Comparison of ENCODE assay signal across 40 cellular contexts in the genomic region with DNA sequence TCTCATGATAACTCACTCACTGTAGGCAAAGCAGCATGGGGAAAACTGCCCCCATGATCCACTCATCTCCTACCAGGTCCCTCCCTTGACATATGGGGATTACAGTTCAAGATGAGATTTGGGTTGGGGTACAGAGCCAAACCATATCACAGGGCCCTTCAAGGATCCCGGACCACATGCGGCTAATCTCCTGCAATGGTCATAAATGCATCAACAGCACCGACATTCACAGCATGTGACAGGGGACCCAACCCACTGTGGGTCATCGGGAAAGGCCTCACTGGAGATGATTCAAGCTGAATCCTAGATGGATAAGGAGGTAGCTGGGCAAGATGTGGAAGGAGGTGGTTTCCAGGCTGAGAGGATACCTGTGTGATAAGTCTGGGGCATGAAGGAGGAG.
"Had no signal": no experiment of that assay in that cellular context is flagged by ENCODE, and none has a peak within 500 bp of the region (broad histone marks: within the 10 kb centered on the region; RNA-seq: fewer than 3 reads in every experiment).

No MANE protein-coding gene starts in this region.

- H3K27ac ChIP-seq: body of pancreas, brain microvascular endothelial cell, breast epithelium, cardiac muscle cell, VCaP had no signal

- H3K4me3 Mint-ChIP-seq: activated CD4-positive, alpha-beta memory T cell treated with anti-CD3 and anti-CD28 coated beads, Interleukin-2, amount 10 ng/mL, durations not matched to agents 7 days and 5 days; activated CD4-positive, alpha-beta T cell treated with anti-CD3 and anti-CD28 coated beads for 36 hours; activated CD4-positive, alpha-beta T cell treated with anti-CD3 and anti-CD28 coated beads, Interleukin-2, amount 10 ng/mL, durations not matched to agents 7 days and 5 days; activated CD8-positive, alpha-beta memory T cell treated with anti-CD3 and anti-CD28 coated beads, Interleukin-2, amount 10 ng/mL, durations not matched to agents 7 days and 5 days; activated CD8-positive, alpha-beta T cell treated with anti-CD3 and anti-CD28 coated beads, Interleukin-2, amount 10 ng/mL, durations not matched to agents 7 days and 5 days; activated naive CD4-positive, alpha-beta T cell treated with anti-CD3 and anti-CD28 coated beads, Interleukin-2, amount 10 ng/mL, durations not matched to agents 7 days and 5 days; activated naive CD4-positive, alpha-beta T cell treated with anti-CD3 and anti-CD28 coated beads, Interleukin-2, amount 50 U/mL, for 24 hours; activated naive CD8-positive, alpha-beta T cell; activated naive CD8-positive, alpha-beta T cell treated with anti-CD3 and anti-CD28 coated beads, Interleukin-2, amount 10 ng/mL, durations not matched to agents 7 days and 5 days; activated naive CD8-positive, alpha-beta T cell treated with anti-CD3 and anti-CD28 coated beads, Interleukin-2, amount 50 U/mL, for 24 hours; activated T-cell treated with anti-CD3 and anti-CD28 coated beads, Interleukin-2, amount 50 U/mL, for 24 hours; central memory CD8-positive, alpha-beta T cell; T-helper 1 cell treated with Interleukin-12 subunit alpha and Interleukin-12 subunit beta and Interleukin-4 antibody, amounts not matched to agents 30 μg/mL and 1 μg/mL, for 36 hours; T-helper 2 cell treated with Interferon-gamma antibody and Interleukin-4, amounts not matched to agents 5 μg/mL and 100 μg/mL, for 36 hours; WTC11 had no signal

- H3K27me3 ChIP-seq: body of pancreas, brain microvascular endothelial cell, breast epithelium, cardiac muscle cell had no signal

- H3K4me1 ChIP-seq: breast epithelium had no signal

- ATAC-seq: activated CD4-positive, alpha-beta T cell treated with anti-CD3 and anti-CD28 coated beads for 36 hours; activated CD4-positive, CD25-positive, alpha-beta regulatory T cell treated with anti-CD3 and anti-CD28 coated beads, Interleukin-2, amount 50 U/mL, for 24 hours; activated CD8-positive, alpha-beta memory T cell treated with anti-CD3 and anti-CD28 coated beads, Interleukin-2, amount 10 ng/mL, durations not matched to agents 7 days and 5 days; activated CD8-positive, alpha-beta T cell treated with anti-CD3 and anti-CD28 coated beads, Interleukin-2, amount 10 ng/mL, durations not matched to agents 7 days and 5 days; activated naive CD8-positive, alpha-beta T cell treated with anti-CD3 and anti-CD28 coated beads, Interleukin-2, amount 50 U/mL, for 24 hours; body of pancreas; WTC11 had no signal

- FAIRE-seq: astrocyte, TTC549 had no signal

- H3K4me1 Mint-ChIP-seq: activated CD4-positive, alpha-beta memory T cell treated with anti-CD3 and anti-CD28 coated beads, Interleukin-2, amount 10 ng/mL, durations not matched to agents 7 days and 5 days; activated CD4-positive, alpha-beta T cell treated with anti-CD3 and anti-CD28 coated beads for 36 hours; activated CD4-positive, alpha-beta T cell treated with anti-CD3 and anti-CD28 coated beads, Interleukin-2, amount 10 ng/mL, durations not matched to agents 7 days and 5 days; activated CD8-positive, alpha-beta memory T cell treated with anti-CD3 and anti-CD28 coated beads, Interleukin-2, amount 10 ng/mL, durations not matched to agents 7 days and 5 days; activated naive CD4-positive, alpha-beta T cell treated with anti-CD3 and anti-CD28 coated beads, Interleukin-2, amount 10 ng/mL, durations not matched to agents 7 days and 5 days; activated naive CD4-positive, alpha-beta T cell treated with anti-CD3 and anti-CD28 coated beads, Interleukin-2, amount 50 U/mL, for 24 hours; activated naive CD8-positive, alpha-beta T cell treated with anti-CD3 and anti-CD28 coated beads, Interleukin-2, amount 10 ng/mL, durations not matched to agents 7 days and 5 days; activated naive CD8-positive, alpha-beta T cell treated with anti-CD3 and anti-CD28 coated beads, Interleukin-2, amount 50 U/mL, for 24 hours; central memory CD8-positive, alpha-beta T cell had no signal

- H3K4me3 ChIP-seq: body of pancreas, breast epithelium, cardiac muscle cell had no signal

- H3K27ac Mint-ChIP-seq: activated CD4-positive, alpha-beta memory T cell treated with anti-CD3 and anti-CD28 coated beads, Interleukin-2, amount 10 ng/mL, durations not matched to agents 7 days and 5 days; activated CD4-positive, alpha-beta T cell treated with anti-CD3 and anti-CD28 coated beads for 36 hours; activated CD4-positive, alpha-beta T cell treated with anti-CD3 and anti-CD28 coated beads, Interleukin-2, amount 10 ng/mL, durations not matched to agents 7 days and 5 days; activated CD8-positive, alpha-beta memory T cell treated with anti-CD3 and anti-CD28 coated beads, Interleukin-2, amount 10 ng/mL, durations not matched to agents 7 days and 5 days; activated CD8-positive, alpha-beta T cell treated with anti-CD3 and anti-CD28 coated beads, Interleukin-2, amount 10 ng/mL, durations not matched to agents 7 days and 5 days; activated naive CD4-positive, alpha-beta T cell treated with anti-CD3 and anti-CD28 coated beads, Interleukin-2, amount 10 ng/mL, durations not matched to agents 7 days and 5 days; activated naive CD4-positive, alpha-beta T cell treated with anti-CD3 and anti-CD28 coated beads, Interleukin-2, amount 50 U/mL, for 24 hours; activated naive CD8-positive, alpha-beta T cell; activated naive CD8-positive, alpha-beta T cell treated with anti-CD3 and anti-CD28 coated beads, Interleukin-2, amount 10 ng/mL, durations not matched to agents 7 days and 5 days; activated naive CD8-positive, alpha-beta T cell treated with anti-CD3 and anti-CD28 coated beads, Interleukin-2, amount 50 U/mL, for 24 hours; activated T-cell treated with anti-CD3 and anti-CD28 coated beads, Interleukin-2, amount 50 U/mL, for 24 hours; activated T-helper 2 cell treated with anti-CD3 and anti-CD28 coated beads, Interferon-gamma antibody, Interleukin-2, Interleukin-4, amounts not matched to agents 10 μg/mL and 5 μg/mL and 100 μg/mL, durations not matched to agents 14 hours and 24 hours and 36 hours; T-helper 1 cell treated with Interleukin-12 subunit alpha and Interleukin-12 subunit beta and Interleukin-4 antibody, amounts not matched to agents 30 μg/mL and 1 μg/mL, for 36 hours; T-helper 2 cell treated with Interferon-gamma antibody and Interleukin-4, amounts not matched to agents 5 μg/mL and 100 μg/mL, for 36 hours; WTC11 had no signal

- H3K36me3 ChIP-seq: brain microvascular endothelial cell, breast epithelium, cardiac muscle cell had no signal

- H3K9me3 ChIP-seq: body of pancreas, breast epithelium had no signal

- H3K9me3 Mint-ChIP-seq: activated CD4-positive, alpha-beta memory T cell treated with anti-CD3 and anti-CD28 coated beads, Interleukin-2, amount 10 ng/mL, durations not matched to agents 7 days and 5 days; activated CD4-positive, alpha-beta T cell treated with anti-CD3 and anti-CD28 coated beads, Interleukin-2, amount 10 ng/mL, durations not matched to agents 7 days and 5 days; activated naive CD4-positive, alpha-beta T cell treated with anti-CD3 and anti-CD28 coated beads, Interleukin-2, amount 10 ng/mL, durations not matched to agents 7 days and 5 days; activated naive CD4-positive, alpha-beta T cell treated with anti-CD3 and anti-CD28 coated beads, Interleukin-2, amount 50 U/mL, for 24 hours; activated naive CD8-positive, alpha-beta T cell treated with anti-CD3 and anti-CD28 coated beads, Interleukin-2, amount 10 ng/mL, durations not matched to agents 7 days and 5 days; activated naive CD8-positive, alpha-beta T cell treated with anti-CD3 and anti-CD28 coated beads, Interleukin-2, amount 50 U/mL, for 24 hours; activated T-cell treated with anti-CD3 and anti-CD28 coated beads, Interleukin-2, amount 50 U/mL, for 24 hours; activated T-helper 2 cell treated with anti-CD3 and anti-CD28 coated beads, Interferon-gamma antibody, Interleukin-2, Interleukin-4, amounts not matched to agents 10 μg/mL and 5 μg/mL and 100 μg/mL, durations not matched to agents 14 hours and 24 hours and 36 hours; central memory CD8-positive, alpha-beta T cell; T-helper 1 cell treated with Interleukin-12 subunit alpha and Interleukin-12 subunit beta and Interleukin-4 antibody, amounts not matched to agents 30 μg/mL and 1 μg/mL, for 36 hours; T-helper 2 cell treated with Interferon-gamma antibody and Interleukin-4, amounts not matched to agents 5 μg/mL and 100 μg/mL, for 36 hours; WTC11 had no signal

- DNase-seq: activated CD4-positive, alpha-beta memory T cell treated with anti-CD3 and anti-CD28 coated beads, Interleukin-2, amount 10 ng/mL, durations not matched to agents 7 days and 5 days; activated CD4-positive, alpha-beta T cell treated with anti-CD3 and anti-CD28 coated beads for 1 hour; activated CD4-positive, alpha-beta T cell treated with anti-CD3 and anti-CD28 coated beads for 36 hours; activated CD4-positive, alpha-beta T cell treated with anti-CD3 and anti-CD28 coated beads for 48 hours; activated CD4-positive, alpha-beta T cell treated with anti-CD3 and anti-CD28 coated beads, Interleukin-2, amount 10 ng/mL, durations not matched to agents 7 days and 5 days; activated CD4-positive, alpha-beta T cell treated with anti-CD3 and anti-CD28 coated beads, Interleukin-2, amount 50 U/mL, for 48 hours; activated CD4-positive, CD25-positive, alpha-beta regulatory T cell; activated CD8-positive, alpha-beta memory T cell treated with anti-CD3 and anti-CD28 coated beads for 24 hours; activated CD8-positive, alpha-beta memory T cell treated with anti-CD3 and anti-CD28 coated beads, Interleukin-2, amount 10 ng/mL, durations not matched to agents 7 days and 5 days; activated CD8-positive, alpha-beta memory T cell treated with anti-CD3 and anti-CD28 coated beads, Interleukin-2, amount 50 U/mL, for 48 hours; activated CD8-positive, alpha-beta T cell treated with anti-CD3 and anti-CD28 coated beads, Interleukin-2, amount 10 ng/mL, durations not matched to agents 7 days and 5 days; activated effector memory CD4-positive, alpha-beta T cell treated with Interleukin-2 at 50 U/mL for 16 hours; activated gamma-delta T cell; activated naive CD4-positive, alpha-beta T cell treated with anti-CD3 and anti-CD28 coated beads, Interleukin-2, amount 10 ng/mL, durations not matched to agents 7 days and 5 days; activated naive CD4-positive, alpha-beta T cell treated with Interleukin-2 at 50 U/mL for 16 hours; activated naive CD8-positive, alpha-beta T cell treated with anti-CD3 and anti-CD28 coated beads, Interleukin-2, amount 10 ng/mL, durations not matched to agents 7 days and 5 days; activated naive CD8-positive, alpha-beta T cell treated with anti-CD3 and anti-CD28 coated beads, Interleukin-2, amount 50 U/mL, for 24 hours; activated T-cell treated with anti-CD3 and anti-CD28 coated beads, Interleukin-2, amount 50 U/mL, for 24 hours; activated T-cell treated with anti-CD3 and anti-CD28 coated beads, Interleukin-2, amount 50 U/mL, for 48 hours; aorta; body of pancreas; brain microvascular endothelial cell; caudate nucleus; cerebellar nuclear complex; T-helper 1 cell; T-helper 2 cell; T-helper 9 cell had no signal

- H3K36me3 Mint-ChIP-seq: activated CD8-positive, alpha-beta memory T cell treated with anti-CD3 and anti-CD28 coated beads, Interleukin-2, amount 10 ng/mL, durations not matched to agents 7 days and 5 days; activated naive CD4-positive, alpha-beta T cell treated with anti-CD3 and anti-CD28 coated beads, Interleukin-2, amount 10 ng/mL, durations not matched to agents 7 days and 5 days; activated naive CD4-positive, alpha-beta T cell treated with anti-CD3 and anti-CD28 coated beads, Interleukin-2, amount 50 U/mL, for 24 hours; activated naive CD8-positive, alpha-beta T cell; activated naive CD8-positive, alpha-beta T cell treated with anti-CD3 and anti-CD28 coated beads, Interleukin-2, amount 10 ng/mL, durations not matched to agents 7 days and 5 days; WTC11 had no signal
